ENCODE assay signal across 6 cellular contexts in the genomic region with DNA sequence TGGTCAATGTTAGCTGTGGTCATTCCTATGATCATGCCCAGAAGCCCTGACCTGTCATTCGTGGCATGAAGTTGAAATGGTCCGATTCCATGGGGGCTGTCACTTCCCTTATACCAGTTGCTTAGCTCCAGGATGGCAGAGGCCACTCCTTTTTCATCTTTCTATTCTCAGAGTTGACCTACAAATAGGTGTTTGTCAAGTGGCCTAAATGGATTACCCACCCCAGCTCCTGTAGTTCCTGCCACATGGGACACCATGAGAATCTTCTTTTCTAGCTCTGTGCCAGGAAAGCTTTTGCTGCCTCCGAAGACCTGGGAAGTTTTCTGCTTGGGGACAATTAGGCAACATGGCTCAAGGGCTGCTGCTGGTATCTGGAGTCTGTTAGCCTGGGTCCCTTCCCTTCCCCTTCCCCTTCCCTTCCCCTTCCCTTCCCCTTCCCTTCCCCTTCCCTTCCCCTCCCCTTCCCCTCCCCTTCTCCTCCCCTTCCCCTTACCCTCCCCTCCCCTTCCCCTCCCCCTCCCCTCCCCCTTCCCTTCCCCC. TPM values are rescaled to one million over a fixed set of nuclear protein-coding genes. Genes with fewer than 3 reads are reported as not detected.
"Had no signal": no experiment of that assay in that cellular context is flagged by ENCODE, and none has a peak within 500 bp of the region (broad histone marks: within the 10 kb centered on the region; RNA-seq: fewer than 3 reads in every experiment).

No MANE protein-coding gene starts in this region.

RNA-seq across cellular contexts. Expression of gene SPDYE3, which starts 25.4 kb away (rescaled TPM):
- total RNA-seq: GM23248, H4, H7, HFFc6, HT1080, IMR-90 had no signal
- polyA plus RNA-seq: IMR-90 had no signal
